ENCODE assay signal across 15 cellular contexts in genomic region chr10:5981529-5981928, GRCh38. TPM values are rescaled to one million over a fixed set of nuclear protein-coding genes. Genes with fewer than 3 reads are reported as not detected.
"Had no signal": no experiment of that assay in that cellular context is flagged by ENCODE, and none has a peak within 500 bp of the region (broad histone marks: within the 10 kb centered on the region; RNA-seq: fewer than 3 reads in every experiment).

No MANE protein-coding gene starts in this region.

- H3K36me3 Mint-ChIP-seq: natural killer cell, type B pancreatic cell had no signal

- DNase-seq: dermis blood vessel endothelial cell; heart left ventricle; hippocampal formation; left colon; mammary epithelial cell; natural killer cell; ovary; small intestine; stimulated activated CD4-positive, alpha-beta T cell treated with anti-CD3 and anti-CD28 coated beads, Interleukin-2, amount 100 ng/mL, for 48 hours; stimulated activated naive CD4-positive, alpha-beta T cell treated with Interleukin-2 at 50 U/mL for 16 hours; thyroid gland had no signal

- H3K36me3 ChIP-seq: heart left ventricle, ovary, right atrium auricular region, thyroid gland had no signal

- H3K27ac ChIP-seq: heart left ventricle, ovary, right atrium auricular region, thyroid gland had no signal

- ATAC-seq: heart left ventricle, left colon, natural killer cell had no signal

- H3K4me3 Mint-ChIP-seq: natural killer cell, neural crest cell, type B pancreatic cell had no signal

- H3K9me3 ChIP-seq: heart left ventricle, ovary, right atrium auricular region, thyroid gland had no signal

- H3K4me1 ChIP-seq: thyroid gland had no signal

- H3K27me3 ChIP-seq: heart left ventricle, ovary, right atrium auricular region, thyroid gland had no signal

- H3K4me3 ChIP-seq: heart left ventricle, ovary, right atrium auricular region, thyroid gland had no signal

- H3K9me3 Mint-ChIP-seq: natural killer cell, neural crest cell, type B pancreatic cell had no signal

- H3K27ac Mint-ChIP-seq: natural killer cell, type B pancreatic cell had no signal

RNA-seq across cellular contexts. Expression of gene IL15RA, which starts 4.2 kb away (rescaled TPM):
- total RNA-seq: frontal cortex, neural crest cell had no signal
